11 cellular contexts compared by ENCODE assay signal in the genomic region with DNA sequence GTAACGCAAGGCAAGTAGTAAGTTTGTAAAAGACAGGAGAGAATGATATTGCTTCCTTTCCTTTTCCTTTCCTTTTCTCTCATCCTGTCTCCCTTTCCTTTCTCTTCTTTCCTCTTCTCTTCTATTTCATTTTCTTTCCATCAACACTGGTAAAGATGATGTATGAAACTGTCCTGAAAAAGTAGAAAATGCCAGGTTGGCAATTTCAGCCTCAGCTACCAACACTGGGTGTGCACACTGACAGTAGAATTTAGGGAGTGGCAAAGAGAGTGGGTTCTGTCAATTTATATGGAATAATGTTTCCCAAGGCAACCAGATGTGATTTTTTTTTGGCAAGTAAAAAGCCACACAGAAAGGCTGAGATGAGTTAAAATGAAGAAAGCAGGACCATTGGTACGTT.
"Had no signal": no experiment of that assay in that cellular context is flagged by ENCODE, and none has a peak within 500 bp of the region (broad histone marks: within the 10 kb centered on the region; RNA-seq: fewer than 3 reads in every experiment).

No MANE protein-coding gene starts in this region.

- FAIRE-seq: H1, H54 had no signal

- H3K9me3 Mint-ChIP-seq: GM23338, H9, HFFc6 had no signal

- H3K27ac ChIP-seq: GM23248 had no signal

- H3K4me3 Mint-ChIP-seq: GM23338, H9, HFFc6 had no signal

- DNase-seq: GM23248, GOT3, H7, H9, HCEC 1CT, HFFc6 had no signal

- H3K27ac Mint-ChIP-seq: GM23338, H9, HFFc6 had no signal

- H3K4me2 ChIP-seq: GM23338 had no signal

- H3K4me3 ChIP-seq: GM23248, GM23338, HAP-1 had no signal

- H3K4me1 ChIP-seq: HAP-1 had no signal

- H3K9ac ChIP-seq: GM23248 had no signal

- H3K9me3 ChIP-seq: HAP-1 had no signal

- H2AFZ ChIP-seq: GM23248, GM23338 had no signal

- H3K36me3 ChIP-seq: HAP-1 had no signal

- ATAC-seq: GM23338, HCT116 had no signal
